Comparison of ENCODE assay signal across 22 cellular contexts in the genomic region with DNA sequence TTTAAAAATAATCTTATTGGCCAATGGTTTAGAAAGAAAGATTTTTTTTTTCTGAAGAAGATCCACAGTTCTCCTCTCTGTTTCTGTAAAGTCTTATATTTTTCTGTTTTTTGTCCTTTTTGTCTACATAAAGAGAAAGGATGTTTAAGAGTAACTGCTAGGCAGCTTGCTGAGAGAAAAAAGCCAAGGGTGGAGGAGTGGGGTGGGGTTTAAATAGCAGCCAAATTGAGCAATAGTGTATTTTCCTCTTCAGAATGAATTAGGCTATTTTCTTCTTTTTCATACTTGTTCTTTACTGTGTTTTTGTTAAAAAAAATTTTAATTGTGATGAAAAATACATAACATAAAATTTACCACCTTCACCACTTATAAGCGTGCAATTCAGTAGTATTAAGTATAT.
"Had no signal": no experiment of that assay in that cellular context is flagged by ENCODE, and none has a peak within 500 bp of the region (broad histone marks: within the 10 kb centered on the region; RNA-seq: fewer than 3 reads in every experiment).

No MANE protein-coding gene starts in this region.

- H3K27ac Mint-ChIP-seq: endodermal cell; naive thymus-derived CD4-positive, alpha-beta T cell; nephron progenitor cell; stimulated activated effector memory CD8-positive, alpha-beta T cell treated with anti-CD3 and anti-CD28 coated beads, Interleukin-12 subunit alpha, Interleukin-12 subunit beta, amount 100 ng/mL, for 72 hours; type B pancreatic cell had no signal

- DNase-seq: colonic mucosa; effector CD4-positive, alpha-beta T cell; endodermal cell; erythroblast; foreskin melanocyte; head of caudate nucleus; kidney; left colon; mammary epithelial cell; naive thymus-derived CD4-positive, alpha-beta T cell; nephron progenitor cell; right lobe of liver; stimulated activated CD4-positive, alpha-beta T cell treated with anti-CD3 and anti-CD28 coated beads, Interleukin-4, amount 100 ng/mL, for 1 hour; stimulated activated CD8-positive, alpha-beta memory T cell treated with anti-CD3 and anti-CD28 coated beads, Interleukin-4, amount 100 ng/mL, for 48 hours; stimulated activated naive CD8-positive, alpha-beta T cell treated with anti-CD3 and anti-CD28 coated beads, Interleukin-15, Interleukin-2, amounts not matched to agents 100 U/mL and 50 U/mL, for 24 hours; thyroid gland had no signal

- H3K9me3 ChIP-seq: colonic mucosa, prostate gland, right lobe of liver, suprapubic skin, thyroid gland had no signal

- H3K27ac ChIP-seq: parathyroid adenoma, prostate gland, right lobe of liver, suprapubic skin, thyroid gland had no signal

- H3K9me3 Mint-ChIP-seq: endodermal cell; nephron progenitor cell; stimulated activated effector memory CD8-positive, alpha-beta T cell treated with anti-CD3 and anti-CD28 coated beads, Interleukin-12 subunit alpha, Interleukin-12 subunit beta, amount 100 ng/mL, for 72 hours had no signal

- H3K4me1 ChIP-seq: colonic mucosa, parathyroid adenoma, prostate gland, suprapubic skin had no signal

- H3K4me3 Mint-ChIP-seq: endodermal cell; naive thymus-derived CD4-positive, alpha-beta T cell; nephron progenitor cell; stimulated activated effector memory CD8-positive, alpha-beta T cell treated with anti-CD3 and anti-CD28 coated beads, Interleukin-12 subunit alpha, Interleukin-12 subunit beta, amount 100 ng/mL, for 72 hours; type B pancreatic cell had no signal

- H3K36me3 ChIP-seq: colonic mucosa, prostate gland, right lobe of liver, suprapubic skin, thyroid gland had no signal

- H3K4me2 ChIP-seq: hepatocyte had no signal

- H3K4me3 ChIP-seq: colonic mucosa, hepatocyte, prostate gland, right lobe of liver, suprapubic skin, thyroid gland had no signal

- H3K27me3 ChIP-seq: colonic mucosa, hepatocyte, right lobe of liver, suprapubic skin, thyroid gland had no signal

- H3K4me1 Mint-ChIP-seq: endodermal cell; naive thymus-derived CD4-positive, alpha-beta T cell; stimulated activated effector memory CD8-positive, alpha-beta T cell treated with anti-CD3 and anti-CD28 coated beads, Interleukin-12 subunit alpha, Interleukin-12 subunit beta, amount 100 ng/mL, for 72 hours had no signal

- H3K79me2 ChIP-seq: parathyroid adenoma had no signal

- H3K36me3 Mint-ChIP-seq: naive thymus-derived CD4-positive, alpha-beta T cell; stimulated activated effector memory CD8-positive, alpha-beta T cell treated with anti-CD3 and anti-CD28 coated beads, Interleukin-12 subunit alpha, Interleukin-12 subunit beta, amount 100 ng/mL, for 72 hours had no signal

- H3K9ac ChIP-seq: parathyroid adenoma had no signal

- H3K27me3 Mint-ChIP-seq: type B pancreatic cell had no signal

- H2AFZ ChIP-seq: hepatocyte, parathyroid adenoma had no signal
